ENCODE assay signal across 8 cellular contexts in genomic region chr10:29734980-29735627, GRCh38.
A peak's percentile ranks its signal among the peaks of the same experiment; 100 is the strongest.
DNase-seq lines count a peak whose midpoint lies in the region; ATAC-seq and TF ChIP-seq lines count a peak whose summit lies in the region.

No MANE protein-coding gene starts in this region.

- H3K27ac ChIP-seq in WERI-Rb-1 = no peak overlapping the region

- DNase-seq in COR-L47 (lab: John Stamatoyannopoulos, UW) (peak; percentile 27), GM20000 (ENCODE audit: low spot score) (peak; percentile 78), HT1080 (ENCODE audit: low read depth) (peak; percentile 26), WERI-Rb-1 (peak; percentile 42), left colon (peak; percentile 52 to 78), NK-92 (lab: John Stamatoyannopoulos, UW; ENCODE audit: unreplicated experiment) (no peak)
- DNase-seq in central memory CD8-positive, alpha-beta T cell (ENCODE audit: low spot score in 2 of 2) = peak; percentile 23 to 30
- peak; percentile 45 for DNase-seq in stimulated activated CD4-positive, alpha-beta T cell treated with anti-CD3 and anti-CD28 coated beads, Interleukin-2, amount 100 ng/mL, for 4 hours (ENCODE audit: low read depth)

- peaks cover 2% of the 10 kb centered on the region for H3K36me3 Mint-ChIP-seq in central memory CD8-positive, alpha-beta T cell (ENCODE audit: insufficient read depth)

- H3K27me3 Mint-ChIP-seq in central memory CD8-positive, alpha-beta T cell = peaks cover 13% of the 10 kb centered on the region

- H3K4me1 Mint-ChIP-seq in central memory CD8-positive, alpha-beta T cell = peaks cover 27% of the 10 kb centered on the region

- H3K27ac Mint-ChIP-seq in central memory CD8-positive, alpha-beta T cell (ENCODE audit: low read depth) = peak overlapping the region; percentile 67

- H3K9me3 Mint-ChIP-seq in central memory CD8-positive, alpha-beta T cell = no peaks in the 10 kb centered on the region

- intact Hi-C loops in left colon (cut with DNase I, micrococcal nuclease) = no loop called here

- peaks cover 3% of the 10 kb centered on the region for H3K27me3 ChIP-seq in WERI-Rb-1 (ENCODE audit: insufficient read depth, low read depth, severe bottlenecking)

- ATAC-seq in central memory CD8-positive, alpha-beta T cell (replicated peaks; ENCODE audit: extremely low read depth, poor library complexity, severe bottlenecking) = peak; percentile 64
- ATAC-seq in left colon = peak; percentile 55

- H3K36me3 ChIP-seq in WERI-Rb-1 = no peaks in the 10 kb centered on the region

- H3K4me3 Mint-ChIP-seq in central memory CD8-positive, alpha-beta T cell = peak overlapping the region; percentile 83

- peak overlapping the region; percentile 50 for H3K4me3 ChIP-seq in WERI-Rb-1 (ENCODE audit: low read depth, low read length)

- no peaks in the 10 kb centered on the region for H3K9me3 ChIP-seq in WERI-Rb-1 (ENCODE audit: severe bottlenecking)

- no peak for TF ChIP-seq CTCF in GM20000 (IDR thresholded peaks at IDR 0.05; ENCODE audit: extremely low read depth, missing control alignments)
- no peak for TF ChIP-seq CTCF in WERI-Rb-1 (IDR thresholded peaks at IDR 0.05; ENCODE audit: low read depth, low read length)
